1 cellular context compared by ENCODE assay signal in genomic region chr1:118960567-118961136, GRCh38.
TF ChIP-seq lines count a peak whose summit lies in the region.

No MANE protein-coding gene starts in this region.

TF ChIP-seq in HepG2, 621 proteins besides CTCF, POLR2A, EP300 and RAD21 (continued from another document and continues in another):
- TF ChIP-seq, protein P1, sequence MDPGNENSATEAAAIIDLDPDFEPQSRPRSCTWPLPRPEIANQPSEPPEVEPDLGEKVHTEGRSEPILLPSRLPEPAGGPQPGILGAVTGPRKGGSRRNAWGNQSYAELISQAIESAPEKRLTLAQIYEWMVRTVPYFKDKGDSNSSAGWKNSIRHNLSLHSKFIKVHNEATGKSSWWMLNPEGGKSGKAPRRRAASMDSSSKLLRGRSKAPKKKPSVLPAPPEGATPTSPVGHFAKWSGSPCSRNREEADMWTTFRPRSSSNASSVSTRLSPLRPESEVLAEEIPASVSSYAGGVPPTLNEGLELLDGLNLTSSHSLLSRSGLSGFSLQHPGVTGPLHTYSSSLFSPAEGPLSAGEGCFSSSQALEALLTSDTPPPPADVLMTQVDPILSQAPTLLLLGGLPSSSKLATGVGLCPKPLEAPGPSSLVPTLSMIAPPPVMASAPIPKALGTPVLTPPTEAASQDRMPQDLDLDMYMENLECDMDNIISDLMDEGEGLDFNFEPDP (CRISPR knock-in tag; conservative IDR thresholded peaks at IDR 0.05): no peak
- TF ChIP-seq, protein P2, sequence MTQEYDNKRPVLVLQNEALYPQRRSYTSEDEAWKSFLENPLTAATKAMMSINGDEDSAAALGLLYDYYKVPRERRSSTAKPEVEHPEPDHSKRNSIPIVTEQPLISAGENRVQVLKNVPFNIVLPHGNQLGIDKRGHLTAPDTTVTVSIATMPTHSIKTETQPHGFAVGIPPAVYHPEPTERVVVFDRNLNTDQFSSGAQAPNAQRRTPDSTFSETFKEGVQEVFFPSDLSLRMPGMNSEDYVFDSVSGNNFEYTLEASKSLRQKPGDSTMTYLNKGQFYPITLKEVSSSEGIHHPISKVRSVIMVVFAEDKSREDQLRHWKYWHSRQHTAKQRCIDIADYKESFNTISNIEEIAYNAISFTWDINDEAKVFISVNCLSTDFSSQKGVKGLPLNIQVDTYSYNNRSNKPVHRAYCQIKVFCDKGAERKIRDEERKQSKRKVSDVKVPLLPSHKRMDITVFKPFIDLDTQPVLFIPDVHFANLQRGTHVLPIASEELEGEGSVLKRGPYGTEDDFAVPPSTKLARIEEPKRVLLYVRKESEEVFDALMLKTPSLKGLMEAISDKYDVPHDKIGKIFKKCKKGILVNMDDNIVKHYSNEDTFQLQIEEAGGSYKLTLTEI (CRISPR knock-in tag; conservative IDR thresholded peaks at IDR 0.05): no peak
- no peak for TF ChIP-seq ZNF841 (CRISPR knock-in tag; IDR thresholded peaks at IDR 0.05; ENCODE audit: borderline replicate concordance)
- TF ChIP-seq JUND (CRISPR knock-in tag; IDR thresholded peaks at IDR 0.05): peak; percentile 82
- no peak for TF ChIP-seq NFRKB (IDR thresholded peaks at IDR 0.05)
- no peak for TF ChIP-seq IRF1 (CRISPR knock-in tag; IDR thresholded peaks at IDR 0.05; ENCODE audit: low read depth)
- no peak for TF ChIP-seq AGO2 (optimal IDR thresholded peaks at IDR 0.05; ENCODE audit: low read depth, low read length)
- peak; percentile 91 for TF ChIP-seq HMG20A (CRISPR knock-in tag; IDR thresholded peaks at IDR 0.05; ENCODE audit: borderline replicate concordance)
- no peak for TF ChIP-seq NFIB (CRISPR knock-in tag; IDR thresholded peaks at IDR 0.05; ENCODE audit: borderline replicate concordance)
- TF ChIP-seq ZNF142 (CRISPR knock-in tag; IDR thresholded peaks at IDR 0.05): no peak
- TF ChIP-seq THAP8 (CRISPR knock-in tag; IDR thresholded peaks at IDR 0.05; ENCODE audit: borderline replicate concordance): no peak
- TF ChIP-seq ARID4A (CRISPR knock-in tag; IDR thresholded peaks at IDR 0.05; ENCODE audit: borderline replicate concordance): peak; percentile 78; the same call in 1 of the 2 replicates
- no peak for TF ChIP-seq ZNF850 (CRISPR knock-in tag; conservative IDR thresholded peaks at IDR 0.05)
- peak; percentile 92; the same call in 1 of the 2 replicates for TF ChIP-seq SMAD3 (CRISPR knock-in tag; IDR thresholded peaks at IDR 0.05)
- TF ChIP-seq ZNF501 (CRISPR knock-in tag; IDR thresholded peaks at IDR 0.05): peak; percentile 86
- no peak; the same call in 1 of the 2 replicates for TF ChIP-seq NAIF1 (CRISPR knock-in tag; IDR thresholded peaks at IDR 0.05; ENCODE audit: borderline replicate concordance)
- TF ChIP-seq ZNF557 (CRISPR knock-in tag; IDR thresholded peaks at IDR 0.05): no peak
- no peak for TF ChIP-seq CCAR2 (optimal IDR thresholded peaks at IDR 0.05; ENCODE audit: low read depth, low read length)
- TF ChIP-seq EEA1 (CRISPR knock-in tag; IDR thresholded peaks at IDR 0.05; ENCODE audit: borderline replicate concordance): no peak
- TF ChIP-seq NFE2 (CRISPR knock-in tag; IDR thresholded peaks at IDR 0.05): no peak
- no peak for TF ChIP-seq CAMTA2 (CRISPR knock-in tag; IDR thresholded peaks at IDR 0.05; ENCODE audit: borderline replicate concordance)
- TF ChIP-seq KLF16 (CRISPR knock-in tag; IDR thresholded peaks at IDR 0.05): peak in 1 of 2 experiments; percentile 90; a peak in 2 of 4 replicates
- TF ChIP-seq TOPORS (CRISPR knock-in tag; IDR thresholded peaks at IDR 0.05): no peak
- TF ChIP-seq ARHGAP35 (CRISPR knock-in tag; IDR thresholded peaks at IDR 0.05; ENCODE audit: borderline replicate concordance): no peak
- peak; percentile 98 for TF ChIP-seq PHF21A (CRISPR knock-in tag; IDR thresholded peaks at IDR 0.05)
- 0 out of 2 replicates have a peak, but pooled peaks have one; percentile 46 for TF ChIP-seq HOXD1 (CRISPR knock-in tag; IDR thresholded peaks at IDR 0.05)
- no peak for TF ChIP-seq IKZF4 (CRISPR knock-in tag; IDR thresholded peaks at IDR 0.05; ENCODE audit: borderline replicate concordance, low read depth, not compliant biosample characterization)
- TF ChIP-seq ARNT (IDR thresholded peaks at IDR 0.05): no peak
- TF ChIP-seq CHCHD3 (CRISPR knock-in tag; IDR thresholded peaks at IDR 0.05): no peak
- peak; percentile 75 for TF ChIP-seq ZNF18 (CRISPR knock-in tag; IDR thresholded peaks at IDR 0.05; ENCODE audit: insufficient replicate concordance)
- TF ChIP-seq TRIM22 (IDR thresholded peaks at IDR 0.05): no peak
- TF ChIP-seq JDP2 (CRISPR knock-in tag; IDR thresholded peaks at IDR 0.05; ENCODE audit: borderline replicate concordance): no peak
- TF ChIP-seq SRSF4 (IDR thresholded peaks at IDR 0.05; ENCODE audit: low read depth, low read length, poor library complexity, severe bottlenecking): no peak
- TF ChIP-seq, protein P3, sequence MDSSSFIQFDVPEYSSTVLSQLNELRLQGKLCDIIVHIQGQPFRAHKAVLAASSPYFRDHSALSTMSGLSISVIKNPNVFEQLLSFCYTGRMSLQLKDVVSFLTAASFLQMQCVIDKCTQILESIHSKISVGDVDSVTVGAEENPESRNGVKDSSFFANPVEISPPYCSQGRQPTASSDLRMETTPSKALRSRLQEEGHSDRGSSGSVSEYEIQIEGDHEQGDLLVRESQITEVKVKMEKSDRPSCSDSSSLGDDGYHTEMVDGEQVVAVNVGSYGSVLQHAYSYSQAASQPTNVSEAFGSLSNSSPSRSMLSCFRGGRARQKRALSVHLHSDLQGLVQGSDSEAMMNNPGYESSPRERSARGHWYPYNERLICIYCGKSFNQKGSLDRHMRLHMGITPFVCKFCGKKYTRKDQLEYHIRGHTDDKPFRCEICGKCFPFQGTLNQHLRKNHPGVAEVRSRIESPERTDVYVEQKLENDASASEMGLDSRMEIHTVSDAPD (CRISPR knock-in tag; IDR thresholded peaks at IDR 0.05): no peak; the same call in 1 of the 2 replicates
- no peak for TF ChIP-seq TEF (CRISPR knock-in tag; IDR thresholded peaks at IDR 0.05)
- no peak for TF ChIP-seq ELF4 (CRISPR knock-in tag; IDR thresholded peaks at IDR 0.05; ENCODE audit: borderline replicate concordance)
- TF ChIP-seq MED1 (CRISPR knock-in tag; IDR thresholded peaks at IDR 0.05): peak; percentile 99
- peak; percentile 60; the same call in 1 of the 2 replicates for TF ChIP-seq SMARCE1 (IDR thresholded peaks at IDR 0.05; ENCODE audit: borderline replicate concordance)
- TF ChIP-seq RELA (CRISPR knock-in tag; IDR thresholded peaks at IDR 0.05): 0 out of 2 replicates have a peak, but pooled peaks have one; percentile 48
- TF ChIP-seq ZFY (CRISPR knock-in tag; IDR thresholded peaks at IDR 0.05): peak; percentile 61
- TF ChIP-seq DR1 (CRISPR knock-in tag; IDR thresholded peaks at IDR 0.05): peak; percentile 50; the same call in 1 of the 2 replicates
- TF ChIP-seq DPF2 (CRISPR knock-in tag; IDR thresholded peaks at IDR 0.05; ENCODE audit: borderline replicate concordance, low read depth): peak; percentile 97
- TF ChIP-seq REL (CRISPR knock-in tag; conservative IDR thresholded peaks at IDR 0.05): no peak
- no peak for TF ChIP-seq HNRNPL (IDR thresholded peaks at IDR 0.05; ENCODE audit: low read depth, low read length)
